ENCODE assay signal across 8 cellular contexts in the genomic region with DNA sequence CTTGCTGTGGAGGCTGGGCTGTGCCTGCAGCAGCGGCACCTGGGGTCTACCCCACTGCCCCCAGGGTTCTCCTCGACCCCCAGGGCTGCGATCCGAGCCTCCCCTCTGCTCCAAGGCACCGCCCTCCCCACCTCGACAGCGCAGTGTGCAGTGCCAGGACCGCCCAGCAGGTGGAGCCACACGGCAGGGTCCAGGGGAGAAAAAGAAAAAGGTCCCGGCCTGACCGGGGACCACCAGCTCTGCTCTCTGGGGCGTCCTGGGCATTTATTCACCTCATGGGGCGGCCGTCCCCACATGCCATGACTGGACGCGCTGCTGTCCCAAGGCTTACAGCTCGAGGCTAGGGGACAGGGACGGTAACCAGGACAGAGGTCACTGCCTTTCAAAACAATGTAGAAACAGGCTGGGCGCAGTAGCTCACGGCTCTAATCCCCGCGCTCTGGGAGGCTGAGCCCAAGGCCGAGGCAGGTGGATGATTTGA. TPM values are rescaled to one million over a fixed set of nuclear protein-coding genes. Genes with fewer than 3 reads are reported as not detected.
DNase-seq lines count a peak whose midpoint lies in the region; ATAC-seq, FAIRE-seq and TF ChIP-seq lines count a peak whose summit lies in the region.

No MANE protein-coding gene starts in this region.

- POLR2A ChIA-PET in activated CD4-positive, alpha-beta memory T cell treated with anti-CD3 and anti-CD28 coated beads, Interleukin-2, amount 10 ng/mL, durations not matched to agents 7 days and 5 days (lab: Charles Lee) = interaction anchor here (0.6 to 2.4 kb wide), 5 partner anchors 9 to 367 kb away, joined by 3 to 9 read pairs (median 3); no protein-coding TSS in a partner anchor
- POLR2A ChIA-PET in endothelial cell of umbilical vein (lab: Charles Lee) = interaction anchor here (0.6 kb wide), 1 partner anchor 653 kb away, joined by 8 read pairs; no protein-coding TSS in a partner anchor

- peak; percentile 74 for FAIRE-seq in endothelial cell of umbilical vein (lab: Jason Lieb, UNC)

- H3K27me3 Mint-ChIP-seq in CD14-positive monocyte (ENCODE audit: low read depth in 3 of 3) = no peaks in the 10 kb centered on the region
- no peaks in the 10 kb centered on the region for H3K27me3 Mint-ChIP-seq in activated CD4-positive, alpha-beta memory T cell treated with anti-CD3 and anti-CD28 coated beads, Interleukin-2, amount 10 ng/mL, durations not matched to agents 7 days and 5 days

- no peak overlapping the region for H3K4me2 ChIP-seq in endothelial cell of umbilical vein (ENCODE audit: insufficient read depth, low read length)

- H2AFZ ChIP-seq in endothelial cell of umbilical vein (ENCODE audit: low read depth, low read length) = no peak overlapping the region

- H3K9me1 ChIP-seq in endothelial cell of umbilical vein (replicated peaks; ENCODE audit: control insufficient read depth, extremely low read depth, insufficient read depth, low read length) = no peaks in the 10 kb centered on the region

- H3K9me3 ChIP-seq in endothelial cell of umbilical vein (replicated peaks; ENCODE audit: control insufficient read depth, insufficient read depth, low read length) = no peaks in the 10 kb centered on the region
- no peaks in the 10 kb centered on the region for H3K9me3 ChIP-seq in neutrophil

- H3K4me1 ChIP-seq in endothelial cell of umbilical vein (ENCODE audit: control insufficient read depth, extremely low read depth, insufficient read depth, low read length) (peaks cover 16% of the 10 kb centered on the region), neutrophil (ENCODE audit: control insufficient read depth in 1 of 2, insufficient read depth in 1 of 2, low read depth in 1 of 2, low read length in 1 of 2) (peaks cover 18 to 25% of the 10 kb centered on the region in 2 experiments)

- H3K4me3 ChIP-seq in endothelial cell of umbilical vein (replicated peaks in 1 of 3; ENCODE audit: insufficient read depth in 1 of 3, low read depth in 1 of 3, low read length in 3 of 3) = no peak overlapping the region
- no peak overlapping the region for H3K4me3 ChIP-seq in neutrophil (ENCODE audit: low read depth in 1 of 2, low read length in 1 of 2)

- H3K9ac ChIP-seq in endothelial cell of umbilical vein (replicated peaks; ENCODE audit: extremely low read depth, insufficient read depth, low read length) = no peak overlapping the region

- intact Hi-C loops in CD14-positive monocyte (cut with micrococcal nuclease) (no loop called here), endothelial cell of umbilical vein (cut with micrococcal nuclease) (no loop called here)

- dilution Hi-C loops in endothelial cell of umbilical vein (cut with MboI; ENCODE audit: extremely low pct_ligation_motif_present, low sequenced_read_pairs) = no loop called here

- H3K79me2 ChIP-seq in endothelial cell of umbilical vein (ENCODE audit: control insufficient read depth, insufficient read depth, low read length) = peaks cover 88% of the 10 kb centered on the region

- peaks cover 3 to 38% of the 10 kb centered on the region in 2 donors for H3K36me3 Mint-ChIP-seq in CD14-positive monocyte
- no peaks in the 10 kb centered on the region for H3K36me3 Mint-ChIP-seq in activated CD4-positive, alpha-beta memory T cell treated with anti-CD3 and anti-CD28 coated beads, Interleukin-2, amount 10 ng/mL, durations not matched to agents 7 days and 5 days (ENCODE audit: low read depth)

- no TSS peak for BruUV-seq in endothelial cell of umbilical vein (replicated peaks; lab: Mats Ljungman, UMichigan)

- CTCF ChIA-PET in activated CD4-positive, alpha-beta memory T cell treated with anti-CD3 and anti-CD28 coated beads, Interleukin-2, amount 10 ng/mL, durations not matched to agents 7 days and 5 days (lab: Charles Lee) = interaction anchor here (0.7 to 3.1 kb wide), 13 partner anchors 8 to 291 kb away, joined by 3 to 20 read pairs (median 4); a partner anchor contains a TSS
- CTCF ChIA-PET in endothelial cell of umbilical vein (lab: Charles Lee) = interaction anchor here (0.6 to 7.6 kb wide), 17 partner anchors 9 to 246 kb away, joined by 3 to 83 read pairs (median 4); a partner anchor contains a TSS

- H3K4me1 Mint-ChIP-seq in CD14-positive monocyte = peaks cover 33% of the 10 kb centered on the region
- H3K4me1 Mint-ChIP-seq in activated CD4-positive, alpha-beta memory T cell treated with anti-CD3 and anti-CD28 coated beads, Interleukin-2, amount 10 ng/mL, durations not matched to agents 7 days and 5 days = peaks cover 4% of the 10 kb centered on the region

- peak overlapping the region in 1 of 7 donors; percentile 32 for H3K27ac Mint-ChIP-seq in CD14-positive monocyte
- H3K27ac Mint-ChIP-seq in activated CD4-positive, alpha-beta memory T cell treated with anti-CD3 and anti-CD28 coated beads, Interleukin-2, amount 10 ng/mL, durations not matched to agents 7 days and 5 days = no peak overlapping the region

- H3K27ac ChIP-seq in endothelial cell of umbilical vein (ENCODE audit: insufficient read depth, low read depth, low read length) (no peak overlapping the region), neutrophil (peak overlapping the region; percentile 20)

- no peaks in the 10 kb centered on the region for H4K20me1 ChIP-seq in endothelial cell of umbilical vein (replicated peaks; ENCODE audit: control insufficient read depth, extremely low read depth, insufficient read depth, low read length)

- H3K36me3 ChIP-seq in endothelial cell of umbilical vein (ENCODE audit: control insufficient read depth in 2 of 2, extremely low read depth in 1 of 2, insufficient read depth in 2 of 2, low read length in 2 of 2) (peaks cover 0 to 5% of the 10 kb centered on the region in 2 experiments), neutrophil (no peaks in the 10 kb centered on the region)

- no peaks in the 10 kb centered on the region for H3K27me3 ChIP-seq in endothelial cell of umbilical vein (ENCODE audit: control insufficient read depth in 2 of 2, insufficient read depth in 2 of 2, low read length in 2 of 2)
- no peaks in the 10 kb centered on the region for H3K27me3 ChIP-seq in neutrophil

- ATAC-seq in GM18868 (IDR thresholded peaks at IDR 0.05; ENCODE audit: unreplicated experiment) = no peak
- ATAC-seq in HG02938 (IDR thresholded peaks at IDR 0.05; ENCODE audit: unreplicated experiment) = no peak

- DNase-seq in CD14-positive monocyte (ENCODE audit: low spot score) = no peak
- peak in 60 of 76 experiments; percentile 19 to 96 (median 69) for DNase-seq in HUDEP-2 (lab: John Stamatoyannopoulos, UW; ENCODE audit: unreplicated experiment in 76 of 76)
- peak; percentile 66 for DNase-seq in activated CD4-positive, alpha-beta memory T cell treated with anti-CD3 and anti-CD28 coated beads, Interleukin-2, amount 10 ng/mL, durations not matched to agents 7 days and 5 days
- DNase-seq in endothelial cell of umbilical vein (ENCODE audit: low read depth, low spot score) = peak; percentile 44
- DNase-seq in NCI-H446 (lab: John Stamatoyannopoulos, UW) = no peak

- no peak for TF ChIP-seq POLR2A in endothelial cell of umbilical vein (IDR thresholded peaks at IDR 0.05; ENCODE audit: low read depth, low read length)

- no peak overlapping the region for H3K4me3 Mint-ChIP-seq in CD14-positive monocyte
- H3K4me3 Mint-ChIP-seq in activated CD4-positive, alpha-beta memory T cell treated with anti-CD3 and anti-CD28 coated beads, Interleukin-2, amount 10 ng/mL, durations not matched to agents 7 days and 5 days = no peak overlapping the region

- no peaks in the 10 kb centered on the region for H3K9me3 Mint-ChIP-seq in CD14-positive monocyte
- H3K9me3 Mint-ChIP-seq in activated CD4-positive, alpha-beta memory T cell treated with anti-CD3 and anti-CD28 coated beads, Interleukin-2, amount 10 ng/mL, durations not matched to agents 7 days and 5 days = no peaks in the 10 kb centered on the region

- TF ChIP-seq CTCF in CD14-positive monocyte (IDR thresholded peaks at IDR 0.05) = peak; percentile 99
- peak; percentile 92 to 97 for TF ChIP-seq CTCF in endothelial cell of umbilical vein (IDR thresholded peaks at IDR 0.05; ENCODE audit: extremely low read depth in 1 of 2, insufficient read depth in 1 of 2, low read depth in 1 of 2, low read length in 2 of 2)
- TF ChIP-seq CTCF in neutrophil (IDR thresholded peaks at IDR 0.05) = peak; percentile 81

RNA-seq across cellular contexts. Expression of a gene that starts 10.6 kb away (rescaled TPM):
- polyA plus RNA-seq in CD14-positive monocyte (1 to 10 TPM; 2.8 to 3.0 TPM), endothelial cell of umbilical vein (56.9 and 88.8 TPM in 2 replicates)
- total RNA-seq in activated CD4-positive, alpha-beta memory T cell treated with anti-CD3 and anti-CD28 coated beads, Interleukin-2, amount 10 ng/mL, durations not matched to agents 7 days and 5 days = 10 to 100 TPM; 46.5 to 47.5 TPM
- 41.1 and 44.6 TPM in 2 replicates for total RNA-seq in endothelial cell of umbilical vein
- 18.9 and 26.1 TPM in 2 replicates for polyA plus RNA-seq in endothelial cell of umbilical vein (2011; cell fraction: cytosol; rRNA removed)
- 112 and 117 TPM in 2 replicates for polyA plus RNA-seq in endothelial cell of umbilical vein (2011; cell fraction: nucleus; rRNA removed)
- polyA plus RNA-seq in endothelial cell of umbilical vein (2012) = 23.1 and 32.6 TPM in 2 replicates
- polyA minus RNA-seq in endothelial cell of umbilical vein = 13.5 and 14.6 TPM in 2 replicates
- 18.6 TPM for polyA minus RNA-seq in endothelial cell of umbilical vein (2011; cell fraction: cytosol; rRNA and poly(A)+ RNA removed)
- 13.1 and 32.2 TPM in 2 replicates for polyA minus RNA-seq in endothelial cell of umbilical vein (2011; cell fraction: nucleus; rRNA and poly(A)+ RNA removed)

RNA-seq across cellular contexts. Expression of a gene that starts 25.6 kb away (rescaled TPM):
- 1 to 10 TPM; 1.6 to 1.8 TPM for polyA plus RNA-seq in CD14-positive monocyte
- 10 to 100 TPM; 22.5 to 23.3 TPM for total RNA-seq in activated CD4-positive, alpha-beta memory T cell treated with anti-CD3 and anti-CD28 coated beads, Interleukin-2, amount 10 ng/mL, durations not matched to agents 7 days and 5 days
- total RNA-seq in endothelial cell of umbilical vein = 5.1 and 7.3 TPM in 2 replicates
- polyA plus RNA-seq in endothelial cell of umbilical vein = 1.1 and 1.4 TPM in 2 replicates
- 0.97 and 1.1 TPM in 2 replicates for polyA plus RNA-seq in endothelial cell of umbilical vein (2011; cell fraction: cytosol; rRNA removed)
- 3.6 and 4.2 TPM in 2 replicates for polyA plus RNA-seq in endothelial cell of umbilical vein (2011; cell fraction: nucleus; rRNA removed)
- 0.91 and 1.3 TPM in 2 replicates for polyA plus RNA-seq in endothelial cell of umbilical vein (2012)
- polyA minus RNA-seq in endothelial cell of umbilical vein = 1.9 and 2.6 TPM in 2 replicates
- polyA minus RNA-seq in endothelial cell of umbilical vein (2011; cell fraction: cytosol; rRNA and poly(A)+ RNA removed) = 6.5 TPM
- 0.63 and 0.72 TPM in 2 replicates for polyA minus RNA-seq in endothelial cell of umbilical vein (2011; cell fraction: nucleus; rRNA and poly(A)+ RNA removed)

RNA-seq across cellular contexts. Expression of a gene that starts 25.7 kb away (rescaled TPM):
- polyA plus RNA-seq in CD14-positive monocyte (under 1 TPM; 0.51 to 0.67 TPM), endothelial cell of umbilical vein (11.6 and 22.6 TPM in 2 replicates)
- 10 to 100 TPM; 24.6 to 25.7 TPM for total RNA-seq in activated CD4-positive, alpha-beta memory T cell treated with anti-CD3 and anti-CD28 coated beads, Interleukin-2, amount 10 ng/mL, durations not matched to agents 7 days and 5 days
- total RNA-seq in endothelial cell of umbilical vein = 36.6 and 38.0 TPM in 2 replicates
- polyA plus RNA-seq in endothelial cell of umbilical vein (2011; cell fraction: cytosol; rRNA removed) = 6.0 and 10.4 TPM in 2 replicates
- 4.4 and 4.6 TPM in 2 replicates for polyA plus RNA-seq in endothelial cell of umbilical vein (2011; cell fraction: nucleus; rRNA removed)
- 12.1 and 19.5 TPM in 2 replicates for polyA plus RNA-seq in endothelial cell of umbilical vein (2012)
- 3.1 and 3.2 TPM in 2 replicates for polyA minus RNA-seq in endothelial cell of umbilical vein
- polyA minus RNA-seq in endothelial cell of umbilical vein (2011; cell fraction: cytosol; rRNA and poly(A)+ RNA removed) = 19.7 TPM
- polyA minus RNA-seq in endothelial cell of umbilical vein (2011; cell fraction: nucleus; rRNA and poly(A)+ RNA removed) = 2.0 and 3.2 TPM in 2 replicates

RNA-seq across cellular contexts. Expression of a gene that starts 47.6 kb away (rescaled TPM):
- polyA plus RNA-seq in CD14-positive monocyte = 10 to 100 TPM; 69.8 to 79.0 TPM
- total RNA-seq in activated CD4-positive, alpha-beta memory T cell treated with anti-CD3 and anti-CD28 coated beads, Interleukin-2, amount 10 ng/mL, durations not matched to agents 7 days and 5 days = 100 to 1,000 TPM; 255 to 259 TPM
- 89.8 and 97.0 TPM in 2 replicates for total RNA-seq in endothelial cell of umbilical vein
- 143 and 179 TPM in 2 replicates for polyA plus RNA-seq in endothelial cell of umbilical vein
- 38.4 and 71.7 TPM in 2 replicates for polyA plus RNA-seq in endothelial cell of umbilical vein (2011; cell fraction: cytosol; rRNA removed)
- polyA plus RNA-seq in endothelial cell of umbilical vein (2011; cell fraction: nucleus; rRNA removed) = 76.9 and 77.9 TPM in 2 replicates
- polyA plus RNA-seq in endothelial cell of umbilical vein (2012) = 29.4 and 57.3 TPM in 2 replicates
- polyA minus RNA-seq in endothelial cell of umbilical vein = 41.1 and 52.8 TPM in 2 replicates
- 28.8 TPM for polyA minus RNA-seq in endothelial cell of umbilical vein (2011; cell fraction: cytosol; rRNA and poly(A)+ RNA removed)
- polyA minus RNA-seq in endothelial cell of umbilical vein (2011; cell fraction: nucleus; rRNA and poly(A)+ RNA removed) = 11.6 and 18.8 TPM in 2 replicates

Comparison
In these comparisons a context has a peak if more than half of its experiments do, and no peak if none do; other contexts are left out.
1. DNase-seq: peak in HUDEP-2 (60 of 76), activated CD4-positive, alpha-beta memory T cell treated with anti-CD3 and anti-CD28 coated beads, Interleukin-2, amount 10 ng/mL, durations not matched to agents 7 days and 5 days (single experiment) and endothelial cell of umbilical vein (single experiment); none in CD14-positive monocyte (single experiment) and NCI-H446 (0 of 2).
2. Peak in every context shown above with its lines, with median percentiles within 50 percentile points of each other: CTCF ChIP-seq.